In genomic region chr22:24141586-24141985, GRCh38 we compare ENCODE assay signal across 1 cellular context.
TF ChIP-seq lines count a peak whose summit lies in the region.

No MANE protein-coding gene starts in this region.

TF ChIP-seq in WTC11, 78 proteins besides CTCF, POLR2A, EP300 and RAD21 (continued from another document):
- TF ChIP-seq FOXP4 (CRISPR knock-in tag; IDR thresholded peaks at IDR 0.05) (no peak), GABPB1 (CRISPR knock-in tag; IDR thresholded peaks at IDR 0.05) (no peak), PREB (CRISPR knock-in tag; IDR thresholded peaks at IDR 0.05; ENCODE audit: borderline replicate concordance) (no peak), ZNF281 (CRISPR knock-in tag; IDR thresholded peaks at IDR 0.05) (no peak), STAT6 (CRISPR knock-in tag; conservative IDR thresholded peaks at IDR 0.05; ENCODE audit: low read depth) (no peak), RELA (CRISPR knock-in tag; IDR thresholded peaks at IDR 0.05; ENCODE audit: borderline replicate concordance) (no peak), ZNF425 (CRISPR knock-in tag; conservative IDR thresholded peaks at IDR 0.05) (no peak), IRF1 (CRISPR knock-in tag; IDR thresholded peaks at IDR 0.05) (no peak), SOX15 (CRISPR knock-in tag; IDR thresholded peaks at IDR 0.05) (no peak), ATF6 (CRISPR knock-in tag; IDR thresholded peaks at IDR 0.05) (no peak), TCF7 (CRISPR knock-in tag; IDR thresholded peaks at IDR 0.05; ENCODE audit: low read depth) (no peak)
